8 cellular contexts compared by ENCODE assay signal in genomic region chr6:17725083-17725482, GRCh38. TPM values are rescaled to one million over a fixed set of nuclear protein-coding genes. Genes with fewer than 3 reads are reported as not detected.
DNase-seq lines count a peak whose midpoint lies in the region; ATAC-seq and TF ChIP-seq lines count a peak whose summit lies in the region.

No MANE protein-coding gene starts in this region.

- no peaks in the 10 kb centered on the region for H3K27me3 ChIP-seq in HAP-1 (ENCODE audit: low read depth)

- DNase-seq in HAP-1 (ENCODE audit: low spot score in 2 of 2) (peak; percentile 21 to 73), NCI-H69 (lab: John Stamatoyannopoulos, UW) (peak; percentile 92), fibroblast of the aortic adventitia (ENCODE audit: low read depth) (peak; percentile 53), renal cortical epithelial cell (ENCODE audit: low read depth) (peak; percentile 35), ureter (ENCODE audit: low spot score) (no peak)

- no peak for ATAC-seq in GM18502 (IDR thresholded peaks at IDR 0.05; ENCODE audit: poor library complexity, unreplicated experiment)
- no peak for ATAC-seq in HG03565 (IDR thresholded peaks at IDR 0.05; ENCODE audit: unreplicated experiment)
- ATAC-seq in GM21528 (IDR thresholded peaks at IDR 0.05; ENCODE audit: low FRiP score, unreplicated experiment), result no peak

- in situ Hi-C loops in HAP-1 (cut with MboI; ENCODE audit: low sequenced_read_pairs), result no loop called here

- no peak for TF ChIP-seq CTCF in fibroblast of the aortic adventitia (IDR thresholded peaks at IDR 0.05; ENCODE audit: insufficient read depth, low read length)

- no peaks in the 10 kb centered on the region for H3K36me3 ChIP-seq in HAP-1 (replicated peaks)

- no peak overlapping the region for H3K4me3 ChIP-seq in HAP-1
- no peak overlapping the region for H3K4me3 ChIP-seq in fibroblast of the aortic adventitia (ENCODE audit: low read depth, low read length)

- H3K9me3 ChIP-seq in HAP-1, result no peaks in the 10 kb centered on the region

- peaks cover 4% of the 10 kb centered on the region for H3K4me1 ChIP-seq in HAP-1

RNA-seq across cellular contexts. Expression of gene NUP153, which starts 18.4 kb away (rescaled TPM):
- total RNA-seq in fibroblast of the aortic adventitia (ENCODE audit: low replicate concordance), result 18.4 and 47.5 TPM in 2 replicates
- 26.9 and 48.6 TPM in 2 replicates for total RNA-seq in renal cortical epithelial cell
- total RNA-seq in ureter, result 48.3 TPM
